ENCODE assay signal across 15 cellular contexts in genomic region chr3:32844322-32844654, GRCh38. TPM values are rescaled to one million over a fixed set of nuclear protein-coding genes. Genes with fewer than 3 reads are reported as not detected.
A peak's percentile ranks its signal among the peaks of the same experiment; 100 is the strongest.
DNase-seq lines count a peak whose midpoint lies in the region; TF ChIP-seq lines count a peak whose summit lies in the region.
"Had no signal": no experiment of that assay in that cellular context is flagged by ENCODE, and none has a peak within 500 bp of the region (broad histone marks: within the 10 kb centered on the region; RNA-seq: fewer than 3 reads in every experiment).

No MANE protein-coding gene starts in this region.

- H3K9me3 ChIP-seq in HUES64 (ENCODE audit: insufficient read depth, low read depth, low read length) (no peaks in the 10 kb centered on the region), iPS-20b (ENCODE audit: insufficient read depth, low read depth, low read length) (no peaks in the 10 kb centered on the region)

- H3K36me3 Mint-ChIP-seq in brain (no peaks in the 10 kb centered on the region), progenitor cell of endocrine pancreas (ENCODE audit: insufficient read depth) (peaks cover 2% of the 10 kb centered on the region), immature natural killer cell (no peaks in the 10 kb centered on the region)

- no peaks in the 10 kb centered on the region for H3K27me3 ChIP-seq in HUES64 (ENCODE audit: insufficient read depth, low read length)
- H3K27me3 ChIP-seq in iPS-20b (ENCODE audit: insufficient read depth, low read length), result no peaks in the 10 kb centered on the region
- H3K27me3 ChIP-seq: BLaER1 treated with 17β-estradiol and CSF1 and Interleukin-3, amounts not matched to agents 10 nM and 100 nM had no signal

- H3K9me3 Mint-ChIP-seq in brain (no peaks in the 10 kb centered on the region), progenitor cell of endocrine pancreas (ENCODE audit: low read depth) (no peaks in the 10 kb centered on the region), immature natural killer cell (no peaks in the 10 kb centered on the region)

- DNase-seq in progenitor cell of endocrine pancreas (ENCODE audit: low spot score, unreplicated experiment) (no peak), immature natural killer cell (no peak), A172 (ENCODE audit: low spot score) (no peak), T-helper 9 cell (no peak), SKM-1 treated with dmso at 0.1 percent for 144 hours (lab: John Stamatoyannopoulos, UW; ENCODE audit: unreplicated experiment) (no peak)
- DNase-seq: DMS153, EL, KG1, NCI-H510A treated with DMSO at 0.1 percent for 48 hours, SHP77 treated with DMSO at 0.1 percent for 48 hours had no signal

- H3K4me1 ChIP-seq in HUES64 (ENCODE audit: insufficient read depth, low read length) (peaks cover 82% of the 10 kb centered on the region), iPS-20b (ENCODE audit: insufficient read depth, low read length) (peaks cover 75% of the 10 kb centered on the region)

- peaks cover 63% of the 10 kb centered on the region for H3K4me1 Mint-ChIP-seq in brain
- H3K4me1 Mint-ChIP-seq in progenitor cell of endocrine pancreas (ENCODE audit: low read depth), result peaks cover 73% of the 10 kb centered on the region
- peaks cover 5 to 12% of the 10 kb centered on the region in 2 donors for H3K4me1 Mint-ChIP-seq in immature natural killer cell

- H3K4me3 ChIP-seq in HUES64 (ENCODE audit: low read length), result peak overlapping the region; percentile 41
- H3K4me3 ChIP-seq in iPS-20b (ENCODE audit: low read length), result peak overlapping the region; percentile 58
- H3K4me3 ChIP-seq: BLaER1 treated with 17β-estradiol and CSF1 and Interleukin-3, amounts not matched to agents 10 nM and 100 nM had no signal

- H3K27ac Mint-ChIP-seq in brain (peak overlapping the region in 3 of 5 experiments; percentile 66 to 93 (median 88)), progenitor cell of endocrine pancreas (peak overlapping the region; percentile 89), immature natural killer cell (no peak overlapping the region)

- 1% methylated on average over 6 of the region's 7 CpGs for WGBS in HUES64

- H3K36me3 ChIP-seq in HUES64 (ENCODE audit: insufficient read depth, low read length) (no peaks in the 10 kb centered on the region), iPS-20b (ENCODE audit: insufficient read depth, low read depth, low read length) (peaks cover 17% of the 10 kb centered on the region)
- H3K36me3 ChIP-seq: BLaER1 treated with 17β-estradiol and CSF1 and Interleukin-3, amounts not matched to agents 10 nM and 100 nM had no signal

- H3K9ac ChIP-seq in HUES64 (ENCODE audit: low read depth, low read length) (peak overlapping the region; percentile 73), iPS-20b (ENCODE audit: low read depth, low read length) (peak overlapping the region; percentile 52; the same call in 1 of the 2 replicates)
- H3K9ac ChIP-seq: BLaER1 treated with 17β-estradiol and CSF1 and Interleukin-3, amounts not matched to agents 10 nM and 100 nM had no signal

- TF ChIP-seq CTCF in brain (conservative IDR thresholded peaks at IDR 0.05) (no peak), progenitor cell of endocrine pancreas (IDR thresholded peaks at IDR 0.05; ENCODE audit: unreplicated experiment) (no peak)

- peak overlapping the region in 3 of 5 experiments; percentile 33 to 71 (median 52) for H3K4me3 Mint-ChIP-seq in brain
- H3K4me3 Mint-ChIP-seq in progenitor cell of endocrine pancreas (ENCODE audit: low read depth), result no peak overlapping the region
- H3K4me3 Mint-ChIP-seq in immature natural killer cell, result no peak overlapping the region

- H3K27ac ChIP-seq in HUES64 (ENCODE audit: low read depth, low read length) (peak overlapping the region; percentile 94), iPS-20b (ENCODE audit: low read length) (no peak overlapping the region)
- H3K27ac ChIP-seq: BLaER1 treated with 17β-estradiol and CSF1 and Interleukin-3, amounts not matched to agents 10 nM and 100 nM had no signal

- peaks cover 8% of the 10 kb centered on the region for H3K27me3 Mint-ChIP-seq in brain
- no peaks in the 10 kb centered on the region for H3K27me3 Mint-ChIP-seq in progenitor cell of endocrine pancreas
- peaks cover 3 to 7% (median 5%) of the 10 kb centered on the region in 3 donors for H3K27me3 Mint-ChIP-seq in immature natural killer cell (ENCODE audit: low read depth in 3 of 3)

RNA-seq across cellular contexts. Expression of gene TRIM71, which starts 26.5 kb away (rescaled TPM):
- 82.8 TPM for polyA plus RNA-seq in HUES64 (2013, experiment 1 of 2)
- 81.5 TPM for polyA plus RNA-seq in HUES64 (2013, experiment 2 of 2)
- polyA plus RNA-seq in brain (ENCODE audit: insufficient read depth, low read depth, low replicate concordance), result 0.10 TPM
- total RNA-seq in progenitor cell of endocrine pancreas, result 61.3 and 61.6 TPM in 2 replicates
- polyA plus RNA-seq in immature natural killer cell, result not detected
- total RNA-seq in A172 (2014; rRNA removed; shearing (Covaris generic)), result under 0.01 and 0.05 TPM in 2 replicates
- total RNA-seq: HT1080 had no signal

Comparison
In these comparisons a context has a peak if more than half of its experiments do, and no peak if none do; other contexts are left out.
1. H3K27ac Mint-ChIP-seq: peak in brain (3 of 5) and progenitor cell of endocrine pancreas (single experiment); none in immature natural killer cell (0 of 6).
2. H3K4me3 Mint-ChIP-seq: peak in brain (3 of 5); none in progenitor cell of endocrine pancreas (single experiment) and immature natural killer cell (0 of 5).
3. RNA of gene TRIM71, which starts 26.5 kb away (total RNA-seq): 61.3 to 61.6 TPM in progenitor cell of endocrine pancreas; under 0.01 to 0.05 TPM in A172; every median in the first group is over 10 times any median in the second.